28 cellular contexts compared by ENCODE assay signal in genomic region chrX:144616317-144616716, GRCh38.
"Had no signal": no experiment of that assay in that cellular context is flagged by ENCODE, and none has a peak within 500 bp of the region (broad histone marks: within the 10 kb centered on the region; RNA-seq: fewer than 3 reads in every experiment).

No MANE protein-coding gene starts in this region.

- H3K27ac ChIP-seq: body of pancreas, pancreas, prostate gland, sigmoid colon, stomach, thyroid gland, upper lobe of left lung had no signal

- ATAC-seq: activated CD4-positive, alpha-beta T cell treated with anti-CD3 and anti-CD28 coated beads for 36 hours; activated CD8-positive, alpha-beta memory T cell treated with anti-CD3 and anti-CD28 coated beads, Interleukin-2, amount 10 ng/mL, durations not matched to agents 7 days and 5 days; activated CD8-positive, alpha-beta T cell treated with anti-CD3 and anti-CD28 coated beads, Interleukin-2, amount 10 ng/mL, durations not matched to agents 7 days and 5 days; activated naive CD8-positive, alpha-beta T cell treated with anti-CD3 and anti-CD28 coated beads, Interleukin-2, amount 50 U/mL, for 24 hours; body of pancreas; naive thymus-derived CD8-positive, alpha-beta T cell; pancreas; stimulated activated memory B cell treated with anti-CD40 and anti-IgM and Interleukin-4, amounts not matched to agents 10 μg/mL and 1 μg/mL and 100 μg/mL, for 72 hours had no signal

- H3K9me3 ChIP-seq: body of pancreas, pancreas, prostate gland, sigmoid colon, stomach, thyroid gland, upper lobe of left lung had no signal

- FAIRE-seq: frontal cortex, kidney, small intestine had no signal

- H3K27me3 ChIP-seq: body of pancreas, sigmoid colon, stomach, thyroid gland, upper lobe of left lung had no signal

- H3K4me1 ChIP-seq: body of pancreas, pancreas, prostate gland, sigmoid colon, stomach, thyroid gland, upper lobe of left lung had no signal

- DNase-seq: activated CD4-positive, alpha-beta T cell treated with anti-CD3 and anti-CD28 coated beads for 36 hours; activated CD4-positive, CD25-positive, alpha-beta regulatory T cell; activated CD8-positive, alpha-beta memory T cell treated with anti-CD3 and anti-CD28 coated beads, Interleukin-2, amount 10 ng/mL, durations not matched to agents 7 days and 5 days; activated CD8-positive, alpha-beta T cell treated with anti-CD3 and anti-CD28 coated beads, Interleukin-2, amount 10 ng/mL, durations not matched to agents 7 days and 5 days; activated naive CD8-positive, alpha-beta T cell treated with anti-CD3 and anti-CD28 coated beads, Interleukin-2, amount 50 U/mL, for 24 hours; activated T-cell treated with anti-CD3 and anti-CD28 coated beads, Interleukin-2, amount 50 U/mL, for 48 hours; amygdala; body of pancreas; caudate nucleus; cortex of kidney; endodermal cell; glutamatergic neuron; kidney; naive thymus-derived CD8-positive, alpha-beta T cell; nucleus accumbens; pancreas; sigmoid colon; small intestine; stimulated activated CD4-positive, alpha-beta T cell treated with anti-CD3 and anti-CD28 coated beads, Interleukin-1b, Interleukin-23, amount 100 ng/mL, for 48 hours; stimulated activated CD4-positive, alpha-beta T cell treated with anti-CD3 and anti-CD28 coated beads, Interleukin-4, amount 100 ng/mL, for 4 hours; stimulated activated CD8-positive, alpha-beta memory T cell treated with anti-CD3 and anti-CD28 coated beads, Interleukin-4, amount 100 ng/mL, for 48 hours; stomach; T-helper 1 cell; thyroid gland; upper lobe of left lung had no signal

- H3K36me3 ChIP-seq: pancreas, prostate gland, sigmoid colon, stomach, thyroid gland, upper lobe of left lung had no signal

- H3K4me3 ChIP-seq: body of pancreas, pancreas, prostate gland, sigmoid colon, stomach, thyroid gland, upper lobe of left lung had no signal
